8 cellular contexts compared by ENCODE assay signal in the genomic region with DNA sequence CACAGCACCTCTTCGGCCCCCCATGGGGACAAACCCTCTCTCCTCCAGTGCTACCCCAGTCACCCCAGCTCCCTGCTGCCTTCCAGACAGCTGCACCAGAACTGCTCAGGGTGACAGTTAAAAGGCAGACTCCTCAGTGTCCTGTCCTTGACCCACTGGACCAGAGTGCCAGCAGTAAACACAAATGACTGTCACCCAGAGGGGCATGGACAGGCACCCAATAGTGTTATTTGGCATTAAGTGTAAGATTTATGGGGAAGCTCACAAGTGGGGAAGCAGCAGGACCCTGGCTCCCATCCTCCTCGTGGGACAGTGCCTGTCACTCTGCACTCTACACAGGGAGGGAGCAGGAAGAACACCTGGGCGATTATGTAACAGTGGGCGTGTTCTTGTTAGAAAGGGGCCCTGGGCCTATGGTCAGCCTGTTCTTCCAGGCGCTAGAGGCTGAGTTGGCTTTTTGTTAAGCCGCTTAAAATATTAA. TPM values are rescaled to one million over a fixed set of nuclear protein-coding genes. Genes with fewer than 3 reads are reported as not detected.
DNase-seq lines count a peak whose midpoint lies in the region; ATAC-seq and TF ChIP-seq lines count a peak whose summit lies in the region.

No MANE protein-coding gene starts in this region.

- peaks cover 45 to 85% of the 10 kb centered on the region in 2 donors for H3K4me1 ChIP-seq in adrenal gland (replicated peaks in 1 of 2)
- H3K4me1 ChIP-seq in suprapubic skin, result peaks cover 82% of the 10 kb centered on the region

- H3K27ac ChIP-seq in adrenal gland, result peak overlapping the region in 4 of 5 donors; percentile 7 to 60 (median 28)
- no peak overlapping the region for H3K27ac ChIP-seq in suprapubic skin

- WGBS in adrenal gland, 4 donors, result 27 to 48% (median 41%) methylated on average over 2 to 6 of the region's 6 CpGs
- 38% methylated on average over 4 of the region's 6 CpGs for WGBS in suprapubic skin

- no peak for TF ChIP-seq CTCF in adrenal gland (IDR thresholded peaks at IDR 0.05)
- TF ChIP-seq CTCF in suprapubic skin (IDR thresholded peaks at IDR 0.05), result no peak

- no peak overlapping the region for H3K4me3 ChIP-seq in adrenal gland
- H3K4me3 ChIP-seq in suprapubic skin, result no peak overlapping the region

- no peak for TF ChIP-seq POLR2A in adrenal gland (IDR thresholded peaks at IDR 0.05)
- no peak for TF ChIP-seq POLR2A in suprapubic skin (IDR thresholded peaks at IDR 0.05)

- peaks cover 67 to 92% (median 90%) of the 10 kb centered on the region in 3 donors for H3K4me1 Mint-ChIP-seq in naive B cell

- TF ChIP-seq EP300 in suprapubic skin (IDR thresholded peaks at IDR 0.05), result no peak

- H3K27me3 Mint-ChIP-seq in naive B cell, result no peaks in the 10 kb centered on the region

- H3K4me3 Mint-ChIP-seq in naive B cell, result peak overlapping the region in 6 of 8 donors; percentile 1 to 92 (median 36)

- H3K36me3 ChIP-seq in adrenal gland (replicated peaks in 1 of 2) (peaks cover 0 to 46% of the 10 kb centered on the region in 2 donors), suprapubic skin (peaks cover 35% of the 10 kb centered on the region)

- H3K9me3 Mint-ChIP-seq in naive B cell, result no peaks in the 10 kb centered on the region

- H3K27ac Mint-ChIP-seq in naive B cell, result peak overlapping the region in 4 of 6 donors; percentile 49 to 91 (median 78)

- H3K9me3 ChIP-seq in adrenal gland (replicated peaks in 1 of 3), result no peaks in the 10 kb centered on the region
- no peaks in the 10 kb centered on the region for H3K9me3 ChIP-seq in suprapubic skin

- no peaks in the 10 kb centered on the region for H3K27me3 ChIP-seq in adrenal gland
- no peaks in the 10 kb centered on the region for H3K27me3 ChIP-seq in suprapubic skin

- DNase-seq in COLO668 (lab: John Stamatoyannopoulos, UW; ENCODE audit: unreplicated experiment), result peak; percentile 73
- peak; percentile 33 for DNase-seq in M059J (ENCODE audit: low read depth)
- DNase-seq in adrenal gland, result peak in 6 of 7 donors; percentile 44 to 81 (median 64)
- DNase-seq in naive B cell, result no peak
- no peak for DNase-seq in iPS-NIHi7 (ENCODE audit: extremely low spot score)
- DNase-seq in suprapubic skin (ENCODE audit: low spot score in 2 of 2), result no peak
- DNase-seq in DMS79 (lab: John Stamatoyannopoulos, UW), result no peak

- no peak for ATAC-seq in naive B cell (ENCODE audit: low read depth in 2 of 2)
- no peak for ATAC-seq in HG03196 (IDR thresholded peaks at IDR 0.05; ENCODE audit: unreplicated experiment)

- H3K36me3 Mint-ChIP-seq in naive B cell, result no peaks in the 10 kb centered on the region

- intact Hi-C loops in adrenal gland (cut with DNase I), result loop anchor here (5.0 to 10.0 kb wide), 3 partner anchors 35 to 353 kb away; a partner anchor contains a TSS

RNA-seq across cellular contexts. Expression of a gene that starts 5.0 kb away (rescaled TPM):
- 60.0 and 77.0 TPM in 2 replicates for total RNA-seq in M059J (2014; rRNA removed; shearing (Covaris generic))
- 100 to 1,000 TPM in 4 of 8 donors, 10 to 100 TPM in 4; 80.4 to 250 (median 132) TPM for total RNA-seq in adrenal gland
- polyA plus RNA-seq in adrenal gland, result 100 to 1,000 TPM in 2 of 3 donors, 10 to 100 TPM in 1; 39.5 to 217 (median 174) TPM
- 100 to 1,000 TPM in 1 of 6 donors, 10 to 100 TPM in 5; 73.8 to 114 (median 93.2) TPM for polyA plus RNA-seq in naive B cell (ENCODE audit: low read depth in 6 of 6)
- total RNA-seq in suprapubic skin, result 10 to 100 TPM; 61.2 to 89.5 (median 80.6) TPM

RNA-seq across cellular contexts. Expression of a gene that starts 7.2 kb away (rescaled TPM):
- total RNA-seq in M059J (2014; rRNA removed; shearing (Covaris generic)), result 144 and 168 TPM in 2 replicates
- 100 to 1,000 TPM; 207 to 498 (median 324) TPM for total RNA-seq in adrenal gland
- 1,000 to 10,000 TPM in 2 of 3 donors, 100 to 1,000 TPM in 1; 619 to 1,513 (median 1,039) TPM for polyA plus RNA-seq in adrenal gland
- polyA plus RNA-seq in naive B cell (ENCODE audit: low read depth in 6 of 6), result 100 to 1,000 TPM in 2 of 6 donors, 10 to 100 TPM in 4; 74.9 to 159 (median 98.9) TPM
- total RNA-seq in suprapubic skin, result 100 to 1,000 TPM; 234 to 335 (median 284) TPM

RNA-seq across cellular contexts. Expression of a gene that starts 25.4 kb away (rescaled TPM):
- total RNA-seq in M059J (2014; rRNA removed; shearing (Covaris generic)), result 11.9 and 17.8 TPM in 2 replicates
- total RNA-seq in adrenal gland (10 to 100 TPM; 24.4 to 44.2 (median 26.9) TPM), suprapubic skin (10 to 100 TPM; 19.2 to 23.6 (median 23.4) TPM)
- polyA plus RNA-seq in adrenal gland (10 to 100 TPM in 1 of 3 donors, 1 to 10 TPM in 2; 5.1 to 27.0 (median 6.9) TPM), naive B cell (ENCODE audit: low read depth in 6 of 6) (10 to 100 TPM in 5 of 6 donors, 1 to 10 TPM in 1; 8.7 to 29.8 (median 19.2) TPM)

RNA-seq across cellular contexts. Expression of a gene that starts 43.0 kb away (rescaled TPM):
- 0.02 TPM in 2 replicates for total RNA-seq in M059J (2014; rRNA removed; shearing (Covaris generic))
- 10 to 100 TPM in 2 of 8 donors, 1 to 10 TPM in 6; 1.1 to 11.8 (median 3.2) TPM for total RNA-seq in adrenal gland
- 10 to 100 TPM in 1 of 3 donors, 1 to 10 TPM in 1, under 1 TPM in 1; 0.46 to 20.1 (median 7.4) TPM for polyA plus RNA-seq in adrenal gland
- not detected for polyA plus RNA-seq in naive B cell (ENCODE audit: low read depth in 6 of 6)
- under 1 TPM in 3 of 4 donors, not detected in 1; 0.08 to 0.80 (median 0.17) TPM for total RNA-seq in suprapubic skin

Comparison
In these comparisons a context has a peak if more than half of its experiments do, and no peak if none do; other contexts are left out.
1. DNase-seq: peak in COLO668 (single experiment), M059J (single experiment) and adrenal gland (6 of 7); none in naive B cell (single experiment), iPS-NIHi7 (single experiment), suprapubic skin (0 of 2) and DMS79 (single experiment).